In the genomic region with DNA sequence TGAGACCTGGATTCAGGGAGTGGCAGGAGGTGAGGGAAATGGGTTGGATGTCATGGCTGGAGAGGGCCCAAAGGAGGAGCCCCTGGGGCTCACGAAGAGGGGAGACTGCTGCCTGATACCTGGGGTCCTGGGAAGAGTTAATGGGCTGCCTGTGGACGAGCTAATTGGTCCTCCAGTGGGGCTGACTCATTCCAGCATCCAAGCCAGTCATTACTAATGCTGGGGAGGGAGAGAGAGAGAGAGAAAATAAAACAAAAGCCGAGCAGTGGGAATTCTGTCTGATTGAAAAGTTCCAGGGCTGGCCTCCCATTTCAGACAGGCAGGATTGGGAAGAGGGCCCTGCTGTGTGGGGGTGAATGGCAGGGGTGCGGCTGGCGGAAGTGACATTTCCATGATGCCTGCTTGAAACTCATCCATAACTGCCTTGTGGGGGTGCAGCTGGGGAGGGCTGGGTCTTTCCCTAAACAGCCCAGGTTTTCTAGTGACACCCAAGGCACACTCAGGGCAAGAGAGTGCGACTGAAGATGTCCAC, we compare ENCODE assay signal across 8 cellular contexts.
DNase-seq lines count a peak whose midpoint lies in the region; TF ChIP-seq lines count a peak whose summit lies in the region.
"Had no signal": no experiment of that assay in that cellular context is flagged by ENCODE, and none has a peak within 500 bp of the region (broad histone marks: within the 10 kb centered on the region; RNA-seq: fewer than 3 reads in every experiment).

No MANE protein-coding gene starts in this region.

- peak overlapping the region; percentile 67 for H4K8ac ChIP-seq in mesenchymal stem cell (ENCODE audit: low read length)

- H2BK15ac ChIP-seq in mesenchymal stem cell (ENCODE audit: low read depth, poor library complexity, severe bottlenecking): peak overlapping the region; percentile 2

- in situ Hi-C loops in transverse colon (cut with MboI; ENCODE audit: low pct_ligation_motif_present in 1 of 4, low pct_unique_long_range_greater_than_20kb in 1 of 4, low sequenced_read_pairs in 3 of 4): no loop called here

- H3K14ac ChIP-seq in mesenchymal stem cell (ENCODE audit: low read length in 2 of 2): no peak overlapping the region

- H2BK5ac ChIP-seq in mesenchymal stem cell (ENCODE audit: low read depth, low read length, poor library complexity, severe bottlenecking): no peak overlapping the region

- H3K79me1 ChIP-seq in mesenchymal stem cell (replicated peaks; ENCODE audit: low read length, poor library complexity, severe bottlenecking): no peaks in the 10 kb centered on the region

- 45% methylated on average over 6 of the region's 6 CpGs for WGBS in mesenchymal stem cell
- WGBS in transverse colon (ENCODE audit: low coverage in 1 of 2), 2 donors: 53 to 69% methylated on average over 5 to 6 of the region's 6 CpGs

- H3K27ac ChIP-seq in coronary artery (peak overlapping the region in 1 of 2 donors; percentile 83), mesenchymal stem cell (ENCODE audit: low read length, poor library complexity, severe bottlenecking) (peak overlapping the region; percentile 17), transverse colon (peak overlapping the region; percentile 53 to 73 (median 66))
- H3K27ac ChIP-seq: pancreas had no signal

- H3K4me3 ChIP-seq in coronary artery (no peak overlapping the region), mesenchymal stem cell (ENCODE audit: insufficient read depth in 1 of 2, low read depth in 1 of 2, low read length in 2 of 2) (peak overlapping the region in 1 of 2 experiments; percentile 8), transverse colon (no peak overlapping the region)
- H3K4me3 ChIP-seq: pancreas had no signal

- H3K4me1 ChIP-seq in mesenchymal stem cell (ENCODE audit: control insufficient read depth, insufficient read depth, low read depth, low read length): peaks cover 24% of the 10 kb centered on the region
- H3K4me1 ChIP-seq in transverse colon: peaks cover 0 to 21% (median 4%) of the 10 kb centered on the region in 4 donors
- H3K4me1 ChIP-seq: pancreas had no signal

- H3K4ac ChIP-seq in mesenchymal stem cell (ENCODE audit: low read depth in 1 of 2, low read length in 2 of 2): peak overlapping the region in 1 of 2 experiments; percentile 4

- no peak for TF ChIP-seq EP300 in transverse colon (IDR thresholded peaks at IDR 0.05; ENCODE audit: low read depth)

- H4K91ac ChIP-seq in mesenchymal stem cell (ENCODE audit: low read length): no peak overlapping the region

- H3K9me3 ChIP-seq in mesenchymal stem cell (ENCODE audit: control insufficient read depth, low read length) (peaks cover 15% of the 10 kb centered on the region), transverse colon (peaks cover 4 to 7% of the 10 kb centered on the region in 2 donors)
- H3K9me3 ChIP-seq: pancreas had no signal

- H2AFZ ChIP-seq in mesenchymal stem cell (ENCODE audit: low read depth, low read length): no peak overlapping the region

- TF ChIP-seq CTCF in coronary artery (IDR thresholded peaks at IDR 0.05): no peak
- TF ChIP-seq CTCF in transverse colon (IDR thresholded peaks at IDR 0.05): no peak

- DNase-seq in M059J (ENCODE audit: low read depth): peak; percentile 67
- peak; percentile 63 for DNase-seq in coronary artery (ENCODE audit: low spot score)
- DNase-seq in mesenchymal stem cell: peak; percentile 41
- DNase-seq in transverse colon: no peak
- DNase-seq in dermis blood vessel endothelial cell: no peak
- no peak for DNase-seq in activated T-cell treated with anti-CD3 and anti-CD28 coated beads for 4 hours
- no peak for DNase-seq in NCI-H2107 treated with DMSO at 0.1 percent for 48 hours (lab: John Stamatoyannopoulos, UW; ENCODE audit: unreplicated experiment)

- peaks cover 0 to 6% of the 10 kb centered on the region in 2 experiments for H3K36me3 ChIP-seq in mesenchymal stem cell (ENCODE audit: control insufficient read depth in 1 of 2, insufficient read depth in 2 of 2, low read depth in 1 of 2, low read length in 2 of 2)
- no peaks in the 10 kb centered on the region for H3K36me3 ChIP-seq in transverse colon
- H3K36me3 ChIP-seq: pancreas had no signal

- no peak overlapping the region for H3K23ac ChIP-seq in mesenchymal stem cell (ENCODE audit: low read length in 2 of 2)

- no peak overlapping the region for H2AK5ac ChIP-seq in mesenchymal stem cell (ENCODE audit: low read length, severe bottlenecking)

- H3K18ac ChIP-seq in mesenchymal stem cell (ENCODE audit: low read depth in 1 of 2, low read length in 2 of 2): peak overlapping the region in 1 of 2 experiments; percentile 45

- H3K9ac ChIP-seq in mesenchymal stem cell (ENCODE audit: low read length): peak overlapping the region; percentile 72

- no peak for TF ChIP-seq POLR2A in transverse colon (IDR thresholded peaks at IDR 0.05)

- H3K27me3 ChIP-seq in mesenchymal stem cell (ENCODE audit: control insufficient read depth in 1 of 2, insufficient read depth in 1 of 2, low read length in 2 of 2): no peaks in the 10 kb centered on the region
- no peaks in the 10 kb centered on the region for H3K27me3 ChIP-seq in transverse colon
- H3K27me3 ChIP-seq: pancreas had no signal

- H3K4me2 ChIP-seq in mesenchymal stem cell (ENCODE audit: low read length, poor library complexity, severe bottlenecking): no peak overlapping the region

- H2BK120ac ChIP-seq in mesenchymal stem cell (ENCODE audit: low read depth, low read length): peak overlapping the region; percentile 9

- H2BK12ac ChIP-seq in mesenchymal stem cell (ENCODE audit: low read length in 2 of 2): no peak overlapping the region

- intact Hi-C loops in transverse colon (cut with DNase I; ENCODE audit: low total_unique reads): loop anchor here (10.0 kb wide), 1 partner anchor 143 kb away; no protein-coding TSS in a partner anchor

Comparison
In these comparisons a context has a peak if more than half of its experiments do, and no peak if none do; other contexts are left out.
1. DNase-seq: peak in M059J (single experiment), coronary artery (single experiment) and mesenchymal stem cell (single experiment); none in transverse colon (single experiment), dermis blood vessel endothelial cell (single experiment), activated T-cell treated with anti-CD3 and anti-CD28 coated beads for 4 hours (single experiment) and NCI-H2107 treated with DMSO at 0.1 percent for 48 hours (single experiment).